In genomic region chr9:113886471-113886870, GRCh38 we compare ENCODE assay signal across 8 cellular contexts. TPM values are rescaled to one million over a fixed set of nuclear protein-coding genes. Genes with fewer than 3 reads are reported as not detected.
DNase-seq lines count a peak whose midpoint lies in the region; ATAC-seq, FAIRE-seq and TF ChIP-seq lines count a peak whose summit lies in the region.

No MANE protein-coding gene starts in this region.

- no peaks in the 10 kb centered on the region for H3K36me3 Mint-ChIP-seq in activated T-cell treated with anti-CD3 and anti-CD28 coated beads, Interleukin-2, amount 50 U/mL, for 24 hours (ENCODE audit: low read depth)
- peaks cover 2% of the 10 kb centered on the region for H3K36me3 Mint-ChIP-seq in activated naive CD8-positive, alpha-beta T cell treated with anti-CD3 and anti-CD28 coated beads, Interleukin-2, amount 10 ng/mL, durations not matched to agents 7 days and 5 days

- dilution Hi-C loops in keratinocyte (cut with MboI; ENCODE audit: extremely low pct_ligation_motif_present, low sequenced_read_pairs) = no loop called here

- H3K36me3 ChIP-seq in keratinocyte (ENCODE audit: control insufficient read depth in 2 of 2, extremely low read depth in 1 of 2, insufficient read depth in 2 of 2, low read length in 2 of 2) (peaks cover 0 to 1% of the 10 kb centered on the region in 2 experiments), thyroid gland (no peaks in the 10 kb centered on the region)

- TF ChIP-seq CTCF in keratinocyte (optimal IDR thresholded peaks at IDR 0.05 in 1 of 3, IDR thresholded peaks at IDR 0.05 in 1 of 3, conservative IDR thresholded peaks at IDR 0.05 in 1 of 3; ENCODE audit: extremely low read depth in 1 of 3, insufficient read depth in 2 of 3, low read length in 3 of 3) (no peak), thyroid gland (IDR thresholded peaks at IDR 0.05) (no peak)

- POLR2A ChIA-PET in activated naive CD8-positive, alpha-beta T cell treated with anti-CD3 and anti-CD28 coated beads, Interleukin-2, amount 10 ng/mL, durations not matched to agents 7 days and 5 days (lab: Charles Lee) = no interaction called here

- H3K9me3 ChIP-seq in keratinocyte (ENCODE audit: control insufficient read depth, low read depth, low read length) (peaks cover 2% of the 10 kb centered on the region), thyroid gland (no peaks in the 10 kb centered on the region)

- no peaks in the 10 kb centered on the region for H3K27me3 ChIP-seq in keratinocyte (ENCODE audit: control insufficient read depth, extremely low read depth, insufficient read depth, low read length)
- H3K27me3 ChIP-seq in thyroid gland = no peaks in the 10 kb centered on the region

- H3K27ac Mint-ChIP-seq in activated T-cell treated with anti-CD3 and anti-CD28 coated beads, Interleukin-2, amount 50 U/mL, for 24 hours = no peak overlapping the region
- peak overlapping the region; percentile 83 for H3K27ac Mint-ChIP-seq in activated naive CD8-positive, alpha-beta T cell treated with anti-CD3 and anti-CD28 coated beads, Interleukin-2, amount 10 ng/mL, durations not matched to agents 7 days and 5 days

- H3K27ac ChIP-seq in keratinocyte (ENCODE audit: control insufficient read depth, insufficient read depth, low read length) (no peak overlapping the region), thyroid gland (peak overlapping the region; percentile 49 to 67 (median 66))

- TF ChIP-seq POLR2A in thyroid gland (IDR thresholded peaks at IDR 0.05) = no peak

- FAIRE-seq in keratinocyte (lab: Jason Lieb, UNC) = no peak

- no peaks in the 10 kb centered on the region for H3K9me1 ChIP-seq in keratinocyte (ENCODE audit: control insufficient read depth, extremely low read depth, insufficient read depth, low read length)

- peak; percentile 58 for ATAC-seq in activated naive CD8-positive, alpha-beta T cell treated with anti-CD3 and anti-CD28 coated beads, Interleukin-2, amount 10 ng/mL, durations not matched to agents 7 days and 5 days (ENCODE audit: low read depth)
- no peak for ATAC-seq in GM19328 (IDR thresholded peaks at IDR 0.05; ENCODE audit: unreplicated experiment)

- H3K4me3 Mint-ChIP-seq in activated T-cell treated with anti-CD3 and anti-CD28 coated beads, Interleukin-2, amount 50 U/mL, for 24 hours = peak overlapping the region; percentile 8
- H3K4me3 Mint-ChIP-seq in activated naive CD8-positive, alpha-beta T cell treated with anti-CD3 and anti-CD28 coated beads, Interleukin-2, amount 10 ng/mL, durations not matched to agents 7 days and 5 days = peak overlapping the region; percentile 74

- H4K20me1 ChIP-seq in keratinocyte (ENCODE audit: control insufficient read depth, extremely low read depth, insufficient read depth, low read length) = no peaks in the 10 kb centered on the region

- H3K4me1 Mint-ChIP-seq in activated T-cell treated with anti-CD3 and anti-CD28 coated beads, Interleukin-2, amount 50 U/mL, for 24 hours (ENCODE audit: low read depth) = peaks cover 19% of the 10 kb centered on the region
- peaks cover 14% of the 10 kb centered on the region for H3K4me1 Mint-ChIP-seq in activated naive CD8-positive, alpha-beta T cell treated with anti-CD3 and anti-CD28 coated beads, Interleukin-2, amount 10 ng/mL, durations not matched to agents 7 days and 5 days

- peak overlapping the region; percentile 8 for H3K9ac ChIP-seq in keratinocyte (ENCODE audit: control insufficient read depth, extremely low read depth, insufficient read depth, low read length)

- H3K4me1 ChIP-seq in keratinocyte (ENCODE audit: control insufficient read depth, extremely low read depth, insufficient read depth, low read length) (peaks cover 12% of the 10 kb centered on the region), thyroid gland (peaks cover 12 to 27% of the 10 kb centered on the region in 2 donors)

- 0 to 3% methylated on average over 1 of the region's 1 CpG for whole genome bisulfite sequencing in thyroid gland, 2 donors

- no peaks in the 10 kb centered on the region for H3K9me3 Mint-ChIP-seq in activated T-cell treated with anti-CD3 and anti-CD28 coated beads, Interleukin-2, amount 50 U/mL, for 24 hours
- H3K9me3 Mint-ChIP-seq in activated naive CD8-positive, alpha-beta T cell treated with anti-CD3 and anti-CD28 coated beads, Interleukin-2, amount 10 ng/mL, durations not matched to agents 7 days and 5 days = peaks cover 8% of the 10 kb centered on the region

- intact Hi-C loops in thyroid gland (cut with DNase I) = no loop called here

- H3K4me3 ChIP-seq in keratinocyte (ENCODE audit: control insufficient read depth in 2 of 3, extremely low read depth in 1 of 3, insufficient read depth in 2 of 3, low read depth in 1 of 3, low read length in 3 of 3) (peak overlapping the region in 2 of 3 experiments; percentile 15 to 18), thyroid gland (replicated peaks in 1 of 3) (no peak overlapping the region)

- no peaks in the 10 kb centered on the region for H3K27me3 Mint-ChIP-seq in activated T-cell treated with anti-CD3 and anti-CD28 coated beads, Interleukin-2, amount 50 U/mL, for 24 hours
- H3K27me3 Mint-ChIP-seq in activated naive CD8-positive, alpha-beta T cell treated with anti-CD3 and anti-CD28 coated beads, Interleukin-2, amount 10 ng/mL, durations not matched to agents 7 days and 5 days = peaks cover 6% of the 10 kb centered on the region

- H3K79me2 ChIP-seq in keratinocyte (ENCODE audit: control insufficient read depth, insufficient read depth, low read length) = peaks cover 20% of the 10 kb centered on the region

- no peak for DNase-seq in activated T-cell treated with anti-CD3 and anti-CD28 coated beads, Interleukin-2, amount 50 U/mL, for 24 hours
- DNase-seq in activated T-cell treated with anti-CD3 and anti-CD28 coated beads for 4 hours (no peak), keratinocyte (ENCODE audit: low read depth, low spot score) (no peak), thyroid gland (no peak), SIG-M5 (lab: John Stamatoyannopoulos, UW) (no peak)
- DNase-seq in activated naive CD8-positive, alpha-beta T cell treated with anti-CD3 and anti-CD28 coated beads, Interleukin-2, amount 10 ng/mL, durations not matched to agents 7 days and 5 days = no peak
- DNase-seq in stimulated activated CD4-positive, alpha-beta T cell treated with anti-CD3 and anti-CD28 coated beads, Interleukin-2, amount 100 ng/mL, for 24 hours = no peak

- H2AFZ ChIP-seq in keratinocyte (ENCODE audit: control insufficient read depth, low read length) = no peak overlapping the region

- peak overlapping the region; percentile 81 for H3K4me2 ChIP-seq in keratinocyte (ENCODE audit: control insufficient read depth, extremely low read depth, insufficient read depth, low read depth, low read length)

RNA-seq across cellular contexts. Expression of gene ZNF618, which starts 10.4 kb away (rescaled TPM):
- under 1 TPM; 0.60 to 0.75 TPM for total RNA-seq in activated naive CD8-positive, alpha-beta T cell treated with anti-CD3 and anti-CD28 coated beads, Interleukin-2, amount 10 ng/mL, durations not matched to agents 7 days and 5 days
- polyA plus RNA-seq in keratinocyte = 2.0 to 4.6 TPM (median 2.5 TPM) in 3 replicates
- 0.26 TPM for polyA plus RNA-seq in keratinocyte (2011; ENCODE audit: low read depth)
- 2.6 and 3.5 TPM in 2 replicates for polyA plus RNA-seq in keratinocyte (2011; cell fraction: cytosol; rRNA removed)
- 8.9 and 9.9 TPM in 2 replicates for polyA plus RNA-seq in keratinocyte (2011; cell fraction: nucleus; rRNA removed)
- 0.27 and 6.8 TPM in 2 replicates for polyA plus RNA-seq in keratinocyte (2012; ENCODE audit: low replicate concordance)
- polyA minus RNA-seq in keratinocyte = 3.9 to 12.1 TPM (median 6.8 TPM) in 3 replicates
- polyA minus RNA-seq in keratinocyte (2011; cell fraction: cytosol; rRNA and poly(A)+ RNA removed) = 3.1 TPM
- 8.0 and 11.7 TPM in 2 replicates for polyA minus RNA-seq in keratinocyte (2011; cell fraction: nucleus; rRNA and poly(A)+ RNA removed)
- 10 to 100 TPM in 3 of 4 donors, 1 to 10 TPM in 1; 9.9 to 17.5 (median 15.5) TPM for total RNA-seq in thyroid gland

Comparison
In these comparisons a context has a peak if more than half of its experiments do, and no peak if none do; other contexts are left out.
1. H3K4me3 ChIP-seq: peak in keratinocyte (2 of 3); none in thyroid gland (0 of 3).
2. RNA of gene ZNF618, which starts 10.4 kb away (total RNA-seq): 9.9 to 17.5 TPM in thyroid gland; 0.60 to 0.75 TPM in activated naive CD8-positive, alpha-beta T cell treated with anti-CD3 and anti-CD28 coated beads, Interleukin-2, amount 10 ng/mL, durations not matched to agents 7 days and 5 days; every median in the first group is over 4 times any median in the second.